ENCODE assay signal across 12 cellular contexts in the genomic region with DNA sequence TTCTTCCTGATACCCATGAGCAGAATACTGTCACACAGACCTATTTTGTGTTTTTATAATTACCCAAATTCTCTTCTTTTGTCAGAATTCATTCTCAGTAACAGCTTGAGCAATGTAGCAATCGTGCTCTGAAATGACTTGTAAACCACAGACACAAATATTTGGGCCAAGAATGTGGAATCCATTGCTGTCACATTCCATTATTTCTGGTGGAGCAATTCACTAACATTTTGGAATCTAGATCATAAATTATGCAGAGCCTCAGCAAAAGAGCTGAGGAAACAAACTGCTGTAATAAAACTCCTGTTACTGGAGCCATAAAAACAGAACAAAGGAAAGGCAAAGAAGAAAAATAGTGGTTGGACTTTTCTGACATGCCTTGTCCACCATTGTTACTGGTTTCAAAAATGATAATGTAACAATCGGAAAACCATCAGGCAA.
DNase-seq lines count a peak whose midpoint lies in the region; ATAC-seq and TF ChIP-seq lines count a peak whose summit lies in the region.
"Had no signal": no experiment of that assay in that cellular context is flagged by ENCODE, and none has a peak within 500 bp of the region (broad histone marks: within the 10 kb centered on the region; RNA-seq: fewer than 3 reads in every experiment).

No MANE protein-coding gene starts in this region.

- H3K9me3 ChIP-seq in SK-N-MC (ENCODE audit: low read depth, low read length), result no peaks in the 10 kb centered on the region

- H3K4me3 Mint-ChIP-seq in osteocyte (ENCODE audit: unreplicated experiment) (peak overlapping the region; percentile 12), WTC11 (no peak overlapping the region), Calu3 (ENCODE audit: low read depth, unreplicated experiment) (no peak overlapping the region), endothelial cell (ENCODE audit: unreplicated experiment) (no peak overlapping the region)

- in situ Hi-C loops in Caki2 (cut with HindIII; ENCODE audit: low pct_unique_long_range_greater_than_20kb, low sequenced_read_pairs), result no loop called here

- ATAC-seq in WTC11, result no peak
- no peak for ATAC-seq in HG02678 (IDR thresholded peaks at IDR 0.05; ENCODE audit: unreplicated experiment)

- no peaks in the 10 kb centered on the region for H3K36me3 ChIP-seq in SK-N-MC (ENCODE audit: insufficient read depth, low read length)

- POLR2A ChIA-PET in WTC11 (lab: Charles Lee), result no interaction called here

- DNase-seq in Caki2 (ENCODE audit: low read depth) (peak; percentile 34), SK-N-MC (ENCODE audit: low read depth, low spot score) (peak; percentile 88), fibroblast of gingiva (ENCODE audit: low read depth) (peak; percentile 91), osteocyte (ENCODE audit: extremely low spot score, unreplicated experiment) (no peak), WTC11 (ENCODE audit: low spot score) (no peak), Calu3 (no peak), endothelial cell (ENCODE audit: low spot score) (no peak)
- DNase-seq: activated naive CD4-positive, alpha-beta T cell treated with Interleukin-2 at 50 U/mL for 16 hours; DND-41; NCI-H2107; stimulated activated CD4-positive, alpha-beta T cell treated with anti-CD3 and anti-CD28 coated beads, Interleukin-12 subunit alpha, Interleukin-12 subunit beta, amount 100 ng/mL, for 4 hours had no signal

- TF ChIP-seq CTCF in osteocyte (IDR thresholded peaks at IDR 0.05) (no peak), WTC11 (IDR thresholded peaks at IDR 0.05) (no peak), Calu3 (IDR thresholded peaks at IDR 0.05; ENCODE audit: unreplicated experiment) (no peak), endothelial cell (IDR thresholded peaks at IDR 0.05; ENCODE audit: unreplicated experiment) (no peak)

- intact Hi-C loops in Calu3 (cut with micrococcal nuclease; ENCODE audit: unreplicated experiment), result no loop called here

- H3K4me1 Mint-ChIP-seq in osteocyte (ENCODE audit: unreplicated experiment), result peaks cover 83% of the 10 kb centered on the region
- peaks cover 34% of the 10 kb centered on the region for H3K4me1 Mint-ChIP-seq in WTC11
- H3K4me1 Mint-ChIP-seq in Calu3 (ENCODE audit: low read depth, unreplicated experiment), result no peaks in the 10 kb centered on the region
- H3K4me1 Mint-ChIP-seq in endothelial cell (ENCODE audit: unreplicated experiment), result peaks cover 32% of the 10 kb centered on the region

- H3K9ac ChIP-seq in SK-N-MC (ENCODE audit: insufficient read length), result peak overlapping the region; percentile 34

- H3K9me3 Mint-ChIP-seq in osteocyte (ENCODE audit: unreplicated experiment) (no peaks in the 10 kb centered on the region), WTC11 (no peaks in the 10 kb centered on the region), Calu3 (ENCODE audit: low read depth, unreplicated experiment) (no peaks in the 10 kb centered on the region), endothelial cell (ENCODE audit: unreplicated experiment) (no peaks in the 10 kb centered on the region)

- no peaks in the 10 kb centered on the region for H3K36me3 Mint-ChIP-seq in osteocyte (ENCODE audit: unreplicated experiment)
- no peaks in the 10 kb centered on the region for H3K36me3 Mint-ChIP-seq in WTC11
- H3K36me3 Mint-ChIP-seq in Calu3 (ENCODE audit: insufficient read depth, unreplicated experiment), result no peaks in the 10 kb centered on the region
- H3K36me3 Mint-ChIP-seq in endothelial cell (ENCODE audit: low read depth, unreplicated experiment), result no peaks in the 10 kb centered on the region

- BruUV-seq in Calu3 (replicated peaks; lab: Mats Ljungman, UMichigan), result no TSS peak

- H3K27ac ChIP-seq in SK-N-MC, result peak overlapping the region; percentile 98

- H3K27ac Mint-ChIP-seq in osteocyte (ENCODE audit: unreplicated experiment) (peak overlapping the region; percentile 91), WTC11 (no peak overlapping the region), Calu3 (ENCODE audit: unreplicated experiment) (no peak overlapping the region), endothelial cell (ENCODE audit: unreplicated experiment) (no peak overlapping the region)

- peak overlapping the region; percentile 77 for H3K4me3 ChIP-seq in SK-N-MC

- H3K27me3 Mint-ChIP-seq in osteocyte (ENCODE audit: unreplicated experiment) (no peaks in the 10 kb centered on the region), WTC11 (ENCODE audit: low read depth) (no peaks in the 10 kb centered on the region), Calu3 (ENCODE audit: unreplicated experiment) (peaks cover 68% of the 10 kb centered on the region), endothelial cell (ENCODE audit: unreplicated experiment) (peaks cover 7% of the 10 kb centered on the region)

- CTCF ChIA-PET in WTC11 (lab: Charles Lee), result no interaction called here
- CTCF ChIA-PET in Calu3 (lab: Charles Lee), result no interaction called here

TF ChIP-seq in WTC11, 78 proteins besides CTCF, POLR2A, EP300 and RAD21 (continues in another document):
- TF ChIP-seq E2F5 (CRISPR knock-in tag; IDR thresholded peaks at IDR 0.05) (no peak), GTF2I (CRISPR knock-in tag; conservative IDR thresholded peaks at IDR 0.05) (no peak), KAT7 (CRISPR knock-in tag; IDR thresholded peaks at IDR 0.05; ENCODE audit: borderline replicate concordance) (no peak), ZNF416 (CRISPR knock-in tag; IDR thresholded peaks at IDR 0.05) (no peak), RELA (CRISPR knock-in tag; IDR thresholded peaks at IDR 0.05; ENCODE audit: borderline replicate concordance) (no peak), TEAD1 (CRISPR knock-in tag; IDR thresholded peaks at IDR 0.05) (no peak), NR3C1 (CRISPR knock-in tag; conservative IDR thresholded peaks at IDR 0.05; ENCODE audit: low read depth) (no peak), ELF4 (CRISPR knock-in tag; IDR thresholded peaks at IDR 0.05; ENCODE audit: low read depth) (no peak), SMAD4 (CRISPR knock-in tag; IDR thresholded peaks at IDR 0.05) (no peak), ZBTB21 (CRISPR knock-in tag; IDR thresholded peaks at IDR 0.05; ENCODE audit: borderline replicate concordance) (no peak), FOXK1 (CRISPR knock-in tag; IDR thresholded peaks at IDR 0.05) (no peak), ZNF317 (CRISPR knock-in tag; IDR thresholded peaks at IDR 0.05; ENCODE audit: borderline replicate concordance, low read depth) (no peak), FOXP4 (CRISPR knock-in tag; IDR thresholded peaks at IDR 0.05) (no peak)
- TF ChIP-seq, protein P1, sequence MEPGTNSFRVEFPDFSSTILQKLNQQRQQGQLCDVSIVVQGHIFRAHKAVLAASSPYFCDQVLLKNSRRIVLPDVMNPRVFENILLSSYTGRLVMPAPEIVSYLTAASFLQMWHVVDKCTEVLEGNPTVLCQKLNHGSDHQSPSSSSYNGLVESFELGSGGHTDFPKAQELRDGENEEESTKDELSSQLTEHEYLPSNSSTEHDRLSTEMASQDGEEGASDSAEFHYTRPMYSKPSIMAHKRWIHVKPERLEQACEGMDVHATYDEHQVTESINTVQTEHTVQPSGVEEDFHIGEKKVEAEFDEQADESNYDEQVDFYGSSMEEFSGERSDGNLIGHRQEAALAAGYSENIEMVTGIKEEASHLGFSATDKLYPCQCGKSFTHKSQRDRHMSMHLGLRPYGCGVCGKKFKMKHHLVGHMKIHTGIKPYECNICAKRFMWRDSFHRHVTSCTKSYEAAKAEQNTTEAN (CRISPR knock-in tag; IDR thresholded peaks at IDR 0.05), result no peak

Comparison
In these comparisons a context has a peak if more than half of its experiments do, and no peak if none do; other contexts are left out.
1. DNase-seq: peak in Caki2 (single experiment), SK-N-MC (single experiment) and fibroblast of gingiva (single experiment); none in osteocyte (single experiment), WTC11 (single experiment), Calu3 (single experiment) and endothelial cell (single experiment).